In the genomic region with DNA sequence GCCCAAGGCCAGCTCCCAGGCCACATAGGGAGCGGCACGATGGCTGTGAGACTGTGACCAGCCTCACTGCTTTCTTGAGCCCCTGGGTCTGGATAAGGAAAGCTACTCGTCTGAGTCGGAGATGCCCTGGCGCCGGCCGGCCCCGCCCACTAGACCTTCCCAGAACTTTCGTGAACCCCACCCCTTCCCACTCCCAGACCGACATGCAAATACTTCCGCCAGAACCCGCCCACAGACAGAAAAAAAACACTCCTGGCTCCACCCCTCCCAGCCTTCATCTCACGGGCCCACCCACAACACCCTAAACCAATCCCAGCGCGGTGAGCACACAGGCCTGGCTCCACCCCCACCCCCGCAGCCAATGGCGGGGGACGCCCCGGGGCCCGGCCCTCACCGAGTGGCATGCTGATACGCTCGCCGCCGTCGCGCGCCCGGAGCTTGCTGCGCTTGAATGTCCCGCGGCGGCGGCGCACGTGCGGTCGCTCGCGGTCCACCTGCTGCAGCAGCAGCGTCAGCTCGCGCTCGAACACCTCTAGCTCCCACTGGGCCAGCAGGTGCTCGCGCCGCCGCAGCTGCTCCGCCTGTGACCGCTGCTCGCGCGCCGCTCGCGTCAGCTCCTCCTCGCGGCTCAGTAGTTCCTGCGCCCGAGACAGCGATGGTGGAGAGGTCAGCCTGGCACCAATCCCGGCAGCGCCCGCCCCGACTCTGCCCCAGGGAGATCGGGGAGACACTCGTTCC, we compare ENCODE assay signal across 8 cellular contexts. TPM values are rescaled to one million over a fixed set of nuclear protein-coding genes. Genes with fewer than 3 reads are reported as not detected.
DNase-seq lines count a peak whose midpoint lies in the region; ATAC-seq and TF ChIP-seq lines count a peak whose summit lies in the region.

No MANE protein-coding gene starts in this region.

- peak overlapping the region; percentile 69 to 83 for H3K27ac ChIP-seq in thoracic aorta

- peaks cover 4 to 42% of the 10 kb centered on the region in 2 donors for H3K4me1 ChIP-seq in thoracic aorta (ENCODE audit: control insufficient read depth in 1 of 2, low read depth in 2 of 2)

- H3K36me3 ChIP-seq in thoracic aorta = peaks cover 44% of the 10 kb centered on the region

- peak; percentile 71 for ATAC-seq in thoracic aorta (ENCODE audit: insufficient number of reproducible peaks, low FRiP score, low read depth)
- no peak for ATAC-seq in HG03025 (IDR thresholded peaks at IDR 0.05; ENCODE audit: low FRiP score, unreplicated experiment)

- DNase-seq in DMS153 treated with DMSO at 0.1 percent for 48 hours (lab: John Stamatoyannopoulos, UW; ENCODE audit: unreplicated experiment) = peak; percentile 93
- DNase-seq in RKO (ENCODE audit: low spot score) = peak; percentile 85
- peak; percentile 97 for DNase-seq in epithelial cell of esophagus (ENCODE audit: low read depth)
- DNase-seq in medulla oblongata (ENCODE audit: extremely low spot score) = peak; percentile 96
- DNase-seq in thoracic aorta (ENCODE audit: low spot score) = peak; percentile 85
- no peak for DNase-seq in stimulated activated naive CD4-positive, alpha-beta T cell (lab: John Stamatoyannopoulos, UW)
- no peak for DNase-seq in KG1 (lab: John Stamatoyannopoulos, UW)

- no peaks in the 10 kb centered on the region for H3K9me3 ChIP-seq in thoracic aorta

- H3K27me3 ChIP-seq in thoracic aorta (replicated peaks; ENCODE audit: insufficient read depth) = no peaks in the 10 kb centered on the region

- peak overlapping the region; percentile 28 for H3K4me3 ChIP-seq in epithelial cell of esophagus (ENCODE audit: low read length)
- H3K4me3 ChIP-seq in thoracic aorta = peak overlapping the region; percentile 44

- TF ChIP-seq CTCF in epithelial cell of esophagus (IDR thresholded peaks at IDR 0.05; ENCODE audit: insufficient read depth, low read depth, low read length, missing control alignments) (no peak), thoracic aorta (IDR thresholded peaks at IDR 0.05) (no peak)

RNA-seq across cellular contexts. Expression of a gene that starts 7.0 kb away (rescaled TPM):
- 10 to 100 TPM; 48.3 to 62.8 TPM for total RNA-seq in thoracic aorta

RNA-seq across cellular contexts. Expression of a gene that starts 8.5 kb away (rescaled TPM):
- total RNA-seq in thoracic aorta = 10 to 100 TPM; 37.5 to 39.5 TPM

RNA-seq across cellular contexts. Expression of a gene that starts 11.4 kb away (rescaled TPM):
- under 1 TPM in 1 of 2 donors, not detected in 1; 0.95 TPM for total RNA-seq in thoracic aorta

RNA-seq across cellular contexts. Expression of a gene that starts 30.9 kb away (rescaled TPM):
- total RNA-seq in thoracic aorta = 10 to 100 TPM; 47.9 to 69.8 TPM

RNA-seq across cellular contexts. Expression of a gene that starts 31.2 kb away (rescaled TPM):
- 100 to 1,000 TPM; 286 to 395 TPM for total RNA-seq in thoracic aorta

Comparison
In these comparisons a context has a peak if more than half of its experiments do, and no peak if none do; other contexts are left out.
1. DNase-seq: peak in DMS153 treated with DMSO at 0.1 percent for 48 hours (single experiment), RKO (single experiment), epithelial cell of esophagus (single experiment), medulla oblongata (single experiment) and thoracic aorta (single experiment); none in stimulated activated naive CD4-positive, alpha-beta T cell (0 of 6) and KG1 (single experiment).